Comparison of ENCODE assay signal across 9 cellular contexts in the genomic region with DNA sequence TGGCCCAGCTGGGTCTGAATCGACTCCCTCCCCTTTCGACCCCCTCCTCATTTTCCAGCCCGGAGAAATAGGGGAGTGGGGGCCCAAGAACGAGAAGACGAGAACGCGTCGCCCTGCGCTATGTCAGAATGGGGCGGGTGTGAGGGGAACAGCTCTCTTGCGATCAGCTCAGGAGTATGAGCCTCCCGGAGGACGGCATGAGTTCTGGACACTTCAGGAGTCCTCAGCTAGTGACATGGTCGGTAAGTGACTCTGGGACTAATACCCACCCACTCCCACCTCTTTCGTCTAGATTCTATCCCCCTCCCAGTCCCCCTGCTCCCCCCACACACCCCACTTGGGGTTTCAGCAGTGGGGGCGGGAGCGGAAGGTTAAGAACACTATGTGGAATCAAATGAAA. TPM values are rescaled to one million over a fixed set of nuclear protein-coding genes. Genes with fewer than 3 reads are reported as not detected.
DNase-seq lines count a peak whose midpoint lies in the region; ATAC-seq and TF ChIP-seq lines count a peak whose summit lies in the region.
"Had no signal": no experiment of that assay in that cellular context is flagged by ENCODE, and none has a peak within 500 bp of the region (broad histone marks: within the 10 kb centered on the region; RNA-seq: fewer than 3 reads in every experiment).

No MANE protein-coding gene starts in this region.

- H3K4me1 ChIP-seq in iPS DF 6.9 (ENCODE audit: control insufficient read depth, insufficient read depth, low read length) (peaks cover 1% of the 10 kb centered on the region; the same call in 1 of the 2 replicates), spleen (peaks cover 0 to 16% (median 2%) of the 10 kb centered on the region in 6 donors)

- peak overlapping the region; percentile 85 for H3K4me3 Mint-ChIP-seq in activated naive CD8-positive, alpha-beta T cell

- H3K9me3 ChIP-seq in iPS DF 6.9 (ENCODE audit: control insufficient read depth, insufficient read depth, low read length) (no peaks in the 10 kb centered on the region), spleen (no peaks in the 10 kb centered on the region)

- DNase-seq in iPS DF 6.9 (ENCODE audit: low read depth, low spot score) (no peak), spleen (no peak), NCI-H748 (lab: John Stamatoyannopoulos, UW; ENCODE audit: unreplicated experiment) (no peak), KG1 (lab: John Stamatoyannopoulos, UW) (no peak), putamen (ENCODE audit: low spot score) (no peak)
- DNase-seq: NCI-H1694 treated with DMSO at 0.1 percent for 48 hours had no signal

- H3K4me1 Mint-ChIP-seq in activated naive CD8-positive, alpha-beta T cell (ENCODE audit: low read depth) = peaks cover 9% of the 10 kb centered on the region

- H3K27me3 ChIP-seq in iPS DF 6.9 (ENCODE audit: control insufficient read depth, insufficient read depth, low read length) (no peaks in the 10 kb centered on the region), spleen (replicated peaks in 1 of 7) (peaks cover 0 to 24% (median 0%) of the 10 kb centered on the region in 7 donors)

- intact Hi-C loops in spleen (cut with DNase I; ENCODE audit: low total_unique reads) = no loop called here

- no peaks in the 10 kb centered on the region for H3K36me3 ChIP-seq in iPS DF 6.9 (ENCODE audit: control insufficient read depth, insufficient read depth, low read length)
- H3K36me3 ChIP-seq in spleen = no peaks in the 10 kb centered on the region

- no peaks in the 10 kb centered on the region for H3K36me3 Mint-ChIP-seq in activated naive CD8-positive, alpha-beta T cell

- no CpG with 5 or more reads among the region's 17 CpGs for WGBS in iPS DF 6.9 (ENCODE audit: insufficient coverage, insufficient read length)
- 5 to 34% (median 25%) methylated on average over 12 to 17 of the region's 17 CpGs for WGBS in spleen, 5 donors

- H3K27ac Mint-ChIP-seq in activated naive CD8-positive, alpha-beta T cell = no peak overlapping the region

- ATAC-seq in GM21390 (IDR thresholded peaks at IDR 0.05; ENCODE audit: unreplicated experiment) (peak; percentile 14), GM21576 (IDR thresholded peaks at IDR 0.05; ENCODE audit: unreplicated experiment) (no peak)

- no peak overlapping the region for H3K27ac ChIP-seq in iPS DF 6.9 (ENCODE audit: low read length)
- H3K27ac ChIP-seq in spleen = peak overlapping the region in 6 of 8 donors; percentile 32 to 73 (median 60)

- H3K27me3 Mint-ChIP-seq in activated naive CD8-positive, alpha-beta T cell = peaks cover 2% of the 10 kb centered on the region

- peak overlapping the region; percentile 53; the same call in 1 of the 2 replicates for H3K4me3 ChIP-seq in iPS DF 6.9 (ENCODE audit: low read length)
- H3K4me3 ChIP-seq in spleen = peak overlapping the region in 7 of 8 donors; percentile 18 to 70 (median 42)

- no peak for TF ChIP-seq POLR2A in spleen (IDR thresholded peaks at IDR 0.05)

- H3K9me3 Mint-ChIP-seq in activated naive CD8-positive, alpha-beta T cell (ENCODE audit: low read depth) = no peaks in the 10 kb centered on the region

- no peak for TF ChIP-seq CTCF in spleen (IDR thresholded peaks at IDR 0.05 in 8 of 11, conservative IDR thresholded peaks at IDR 0.05 in 3 of 11)

RNA-seq across cellular contexts. Expression of a gene that starts 0.9 kb away (rescaled TPM):
- 10 to 100 TPM in 4 of 7 donors, 1 to 10 TPM in 3; 6.3 to 22.2 (median 12.0) TPM for total RNA-seq in spleen
- 1 to 10 TPM; 3.0 to 3.9 (median 3.1) TPM for polyA plus RNA-seq in spleen
